In the genomic region with DNA sequence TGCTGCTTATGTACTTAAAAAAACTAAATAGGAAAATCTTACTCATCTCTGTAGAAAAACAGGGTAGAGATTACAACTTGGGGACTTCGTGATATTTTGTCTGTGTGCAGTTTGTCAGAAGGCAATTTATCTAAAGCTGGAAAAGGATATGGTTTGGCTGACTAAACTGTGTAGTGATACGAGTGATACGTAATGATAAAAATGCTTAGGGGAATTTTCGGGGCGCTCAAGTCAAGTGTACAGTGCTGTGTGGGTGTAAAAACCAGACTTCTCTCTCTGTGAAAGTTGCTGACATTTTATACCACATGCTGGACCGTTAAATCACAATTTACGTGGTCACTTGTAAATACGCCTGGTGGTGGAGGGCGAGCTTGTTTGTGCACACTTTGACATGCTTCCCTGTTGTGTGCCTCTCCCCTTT, we compare ENCODE assay signal across 8 cellular contexts.
A peak's percentile ranks its signal among the peaks of the same experiment; 100 is the strongest.
DNase-seq lines count a peak whose midpoint lies in the region; ATAC-seq lines count a peak whose summit lies in the region.

No MANE protein-coding gene starts in this region.

- peaks cover 7% of the 10 kb centered on the region for H3K27me3 Mint-ChIP-seq in stimulated activated naive CD8-positive, alpha-beta T cell treated with anti-CD3 and anti-CD28 coated beads, Interleukin-15, Interleukin-2, amounts not matched to agents 100 ng/mL and 50 ng/mL, for 24 hours

- peaks cover 59% of the 10 kb centered on the region for H3K4me1 Mint-ChIP-seq in stimulated activated naive CD8-positive, alpha-beta T cell treated with anti-CD3 and anti-CD28 coated beads, Interleukin-15, Interleukin-2, amounts not matched to agents 100 ng/mL and 50 ng/mL, for 24 hours (ENCODE audit: low read depth)

- peaks cover 6% of the 10 kb centered on the region for H3K36me3 Mint-ChIP-seq in stimulated activated naive CD8-positive, alpha-beta T cell treated with anti-CD3 and anti-CD28 coated beads, Interleukin-15, Interleukin-2, amounts not matched to agents 100 ng/mL and 50 ng/mL, for 24 hours (ENCODE audit: low read depth)

- H3K4me3 Mint-ChIP-seq in stimulated activated naive CD8-positive, alpha-beta T cell treated with anti-CD3 and anti-CD28 coated beads, Interleukin-15, Interleukin-2, amounts not matched to agents 100 ng/mL and 50 ng/mL, for 24 hours = peak overlapping the region; percentile 35

- H3K9me3 Mint-ChIP-seq in stimulated activated naive CD8-positive, alpha-beta T cell treated with anti-CD3 and anti-CD28 coated beads, Interleukin-15, Interleukin-2, amounts not matched to agents 100 ng/mL and 50 ng/mL, for 24 hours = peaks cover 8% of the 10 kb centered on the region

- peak overlapping the region; percentile 93 for H3K27ac Mint-ChIP-seq in stimulated activated naive CD8-positive, alpha-beta T cell treated with anti-CD3 and anti-CD28 coated beads, Interleukin-15, Interleukin-2, amounts not matched to agents 100 ng/mL and 50 ng/mL, for 24 hours

- DNase-seq in activated naive CD4-positive, alpha-beta T cell treated with Interleukin-2 at 50 U/mL for 16 hours = peak; percentile 45
- no peak for DNase-seq in activated naive CD4-positive, alpha-beta T cell (lab: John Stamatoyannopoulos, UW)
- peak; percentile 37 for DNase-seq in activated naive CD4-positive, alpha-beta T cell treated with anti-CD3 and anti-CD28 coated beads, Interleukin-2, amount 50 U/mL, for 16 hours
- no peak for DNase-seq in SIG-M5 treated with dmso at 0.1 percent for 504 hours (lab: John Stamatoyannopoulos, UW; ENCODE audit: unreplicated experiment)
- no peak for DNase-seq in EL
- DNase-seq in SHP77 treated with DMSO at 0.1 percent for 48 hours (lab: John Stamatoyannopoulos, UW) = no peak

- ATAC-seq in HG03159 (IDR thresholded peaks at IDR 0.05; ENCODE audit: unreplicated experiment) = peak; percentile 94

Comparison
In these comparisons a context has a peak if more than half of its experiments do, and no peak if none do; other contexts are left out.
1. DNase-seq: peak in activated naive CD4-positive, alpha-beta T cell treated with Interleukin-2 at 50 U/mL for 16 hours (single experiment) and activated naive CD4-positive, alpha-beta T cell treated with anti-CD3 and anti-CD28 coated beads, Interleukin-2, amount 50 U/mL, for 16 hours (single experiment); none in activated naive CD4-positive, alpha-beta T cell (0 of 4), SIG-M5 treated with dmso at 0.1 percent for 504 hours (single experiment), EL (single experiment) and SHP77 treated with DMSO at 0.1 percent for 48 hours (single experiment).